1 cellular context compared by ENCODE assay signal in the genomic region with DNA sequence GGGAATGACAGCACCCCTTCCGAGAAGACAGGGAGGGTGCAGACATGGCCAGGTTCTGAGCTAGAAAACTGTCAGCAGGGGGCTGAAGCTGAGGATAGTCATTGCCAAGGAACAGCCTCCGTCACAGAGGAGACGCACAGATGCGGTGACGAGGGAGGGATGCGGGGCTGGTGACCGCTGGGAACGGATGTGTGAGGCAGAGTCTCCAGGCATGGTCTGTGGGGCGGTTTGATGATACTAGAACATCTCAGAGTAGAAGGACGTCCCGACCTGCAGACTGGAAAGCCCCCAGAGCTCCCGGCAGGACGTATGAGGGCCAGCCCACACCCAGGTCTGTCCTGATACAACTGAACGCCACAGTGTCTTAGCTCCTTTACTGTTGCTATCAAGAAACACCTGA.
TF ChIP-seq lines count a peak whose summit lies in the region.

No MANE protein-coding gene starts in this region.

TF ChIP-seq in IMR-90, 13 proteins besides CTCF, POLR2A, EP300 and RAD21:
- TF ChIP-seq BHLHE40 (IDR thresholded peaks at IDR 0.05; ENCODE audit: low read depth, low read length) (no peak), CHD1 (IDR thresholded peaks at IDR 0.05; ENCODE audit: low read depth, low read length) (no peak), USF2 (IDR thresholded peaks at IDR 0.05; ENCODE audit: low read depth, low read length) (no peak), MAFK (IDR thresholded peaks at IDR 0.05; ENCODE audit: low read depth, low read length) (no peak), MAZ (IDR thresholded peaks at IDR 0.05; ENCODE audit: borderline replicate concordance, low read depth, low read length) (no peak), MXI1 (IDR thresholded peaks at IDR 0.05; ENCODE audit: borderline replicate concordance, low read depth, low read length) (no peak), RCOR1 (IDR thresholded peaks at IDR 0.05; ENCODE audit: insufficient replicate concordance, low read length) (no peak), NFE2L2 (IDR thresholded peaks at IDR 0.05; ENCODE audit: low read depth, low read length) (no peak), FOS (IDR thresholded peaks at IDR 0.05; ENCODE audit: low read depth, low read length) (no peak), SMC3 (IDR thresholded peaks at IDR 0.05; ENCODE audit: low read depth, low read length) (no peak), CEBPB (IDR thresholded peaks at IDR 0.05; ENCODE audit: low read depth, low read length) (no peak), RFX5 (IDR thresholded peaks at IDR 0.05; ENCODE audit: low read depth, low read length) (no peak)
- TF ChIP-seq, protein P1, sequence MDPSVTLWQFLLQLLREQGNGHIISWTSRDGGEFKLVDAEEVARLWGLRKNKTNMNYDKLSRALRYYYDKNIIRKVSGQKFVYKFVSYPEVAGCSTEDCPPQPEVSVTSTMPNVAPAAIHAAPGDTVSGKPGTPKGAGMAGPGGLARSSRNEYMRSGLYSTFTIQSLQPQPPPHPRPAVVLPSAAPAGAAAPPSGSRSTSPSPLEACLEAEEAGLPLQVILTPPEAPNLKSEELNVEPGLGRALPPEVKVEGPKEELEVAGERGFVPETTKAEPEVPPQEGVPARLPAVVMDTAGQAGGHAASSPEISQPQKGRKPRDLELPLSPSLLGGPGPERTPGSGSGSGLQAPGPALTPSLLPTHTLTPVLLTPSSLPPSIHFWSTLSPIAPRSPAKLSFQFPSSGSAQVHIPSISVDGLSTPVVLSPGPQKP (IDR thresholded peaks at IDR 0.05; ENCODE audit: borderline replicate concordance, low read depth, low read length): no peak
